In the genomic region with DNA sequence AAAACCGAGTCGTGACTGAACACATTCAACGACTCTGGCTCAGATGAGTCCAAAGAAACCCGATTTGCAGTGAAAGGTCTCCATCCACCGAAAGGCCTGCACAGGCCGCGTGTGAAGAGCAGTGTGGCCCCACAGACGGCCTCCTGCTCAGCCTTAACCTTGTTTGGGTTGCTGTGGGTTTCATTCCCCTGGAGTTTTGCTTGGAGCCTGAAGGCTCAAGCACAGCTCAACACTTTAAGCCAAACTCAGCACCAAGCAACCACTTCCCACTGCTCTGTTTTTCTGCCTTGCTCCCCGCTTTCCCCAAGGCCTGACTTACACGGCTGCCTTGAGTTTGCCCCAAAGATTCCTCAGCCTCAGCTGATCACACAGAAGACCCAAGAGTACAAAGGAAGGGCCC, we compare ENCODE assay signal across 24 cellular contexts.
DNase-seq lines count a peak whose midpoint lies in the region; ATAC-seq, FAIRE-seq and TF ChIP-seq lines count a peak whose summit lies in the region.
"Had no signal": no experiment of that assay in that cellular context is flagged by ENCODE, and none has a peak within 500 bp of the region (broad histone marks: within the 10 kb centered on the region; RNA-seq: fewer than 3 reads in every experiment).

No MANE protein-coding gene starts in this region.

- CTCF ChIA-PET in H1 (lab: Charles Lee; ENCODE audit: partially characterized antibody) = interaction anchor here (0.6 to 1.3 kb wide), 5 partner anchors 11 to 192 kb away, joined by 3 to 4 read pairs (median 3); no protein-coding TSS in a partner anchor

- H3K27me3 ChIP-seq in HUES48 (ENCODE audit: control insufficient read depth, insufficient read depth, low read length) (no peaks in the 10 kb centered on the region), H1 (replicated peaks in 1 of 4; ENCODE audit: control insufficient read depth in 3 of 4, extremely low read depth in 1 of 4, insufficient read depth in 3 of 4, low read length in 3 of 4) (no peaks in the 10 kb centered on the region), smooth muscle cell (ENCODE audit: low read depth) (no peaks in the 10 kb centered on the region)
- H3K27me3 ChIP-seq: breast epithelium, tibial nerve had no signal

- H4K20me1 ChIP-seq in H1 (replicated peaks in 1 of 2; ENCODE audit: control insufficient read depth in 1 of 2, insufficient read depth in 2 of 2, low read length in 2 of 2) = no peaks in the 10 kb centered on the region
- no peaks in the 10 kb centered on the region for H4K20me1 ChIP-seq in smooth muscle cell (ENCODE audit: low read depth)

- H3K9ac ChIP-seq in HUES48 (ENCODE audit: low read depth, low read length) (no peak overlapping the region), H1 (replicated peaks in 1 of 4; ENCODE audit: extremely low read depth in 1 of 4, low read depth in 3 of 4, low read length in 3 of 4) (no peak overlapping the region; a peak in 1 of 7 replicates), smooth muscle cell (ENCODE audit: low read depth) (no peak overlapping the region)
- H3K9ac ChIP-seq: parathyroid adenoma had no signal

- H2BK12ac ChIP-seq in H1 (ENCODE audit: low read depth, low read length) = 0 out of 2 replicates have a peak overlapping the region, but pooled peaks have one; percentile 43

- 94% methylated on average over 10 of the region's 10 CpGs; no CpG with 5 or more reads in 1 of the 2 experiments for WGBS in H1 (ENCODE audit: extremely low coverage in 1 of 2, insufficient coverage in 1 of 2, insufficient read length in 1 of 2, insufficient replicate concordance in 2 of 2, low coverage in 1 of 2, low lambda C conversion rate in 2 of 2, missing lambda C conversion rate in 1 of 2), 2 experiments
- 79% methylated on average over 10 of the region's 10 CpGs for WGBS in smooth muscle cell (ENCODE audit: low lambda C conversion rate)

- TF ChIP-seq EP300 in H1 (IDR thresholded peaks at IDR 0.05; ENCODE audit: borderline replicate concordance in 1 of 2, low read depth in 2 of 2, low read length in 2 of 2) = no peak

- no peak for DNase-seq in H1 (ENCODE audit: low read depth in 1 of 2, low spot score in 2 of 2)
- DNase-seq in smooth muscle cell (lab: John Stamatoyannopoulos, UW; ENCODE audit: unreplicated experiment) = no peak
- no peak for DNase-seq in HT-29 (ENCODE audit: low spot score)
- no peak for DNase-seq in effector CD8-positive, alpha-beta T cell (lab: John Stamatoyannopoulos, UW)
- DNase-seq: activated CD8-positive, alpha-beta T cell treated with anti-CD3 and anti-CD28 coated beads, Interleukin-2, amount 10 ng/mL, durations not matched to agents 7 days and 5 days; activated naive CD8-positive, alpha-beta T cell treated with anti-CD3 and anti-CD28 coated beads for 36 hours; activated T-cell treated with anti-CD3 and anti-CD28 coated beads, Interleukin-2, amount 50 U/mL, for 72 hours; GF-D8; mucosa of descending colon; NCI-H1105 treated with DMSO at 0.1 percent for 48 hours; NCI-H526 treated with DMSO at 0.1 percent for 48 hours; SIG-M5; spleen; stimulated activated CD8-positive, alpha-beta memory T cell treated with anti-CD3 and anti-CD28 coated beads, Interleukin-4, amount 100 ng/mL, for 48 hours had no signal

- H3K23me2 ChIP-seq in H1 (ENCODE audit: low read depth, low read length) = no peaks in the 10 kb centered on the region

- H2AFZ ChIP-seq in H1 (ENCODE audit: low read length) = peak overlapping the region; percentile 67
- H2AFZ ChIP-seq in smooth muscle cell (ENCODE audit: low read depth) = no peak overlapping the region
- H2AFZ ChIP-seq: parathyroid adenoma had no signal

- no peak overlapping the region for H2BK5ac ChIP-seq in H1 (ENCODE audit: low read depth, low read length)

- TF ChIP-seq CTCF in H1 (IDR thresholded peaks at IDR 0.05; ENCODE audit: control extremely low read depth in 1 of 3, insufficient read depth in 1 of 3, low read depth in 1 of 3, low read length in 3 of 3) (no peak), nephron (IDR thresholded peaks at IDR 0.05; ENCODE audit: unreplicated experiment in 3 of 3) (no peak), smooth muscle cell (IDR thresholded peaks at IDR 0.05; ENCODE audit: borderline replicate concordance, insufficient read depth, poor library complexity, severe bottlenecking) (no peak)

- POLR2A ChIA-PET in H1 (lab: Charles Lee; ENCODE audit: partially characterized antibody) = no interaction called here

- no peak overlapping the region for H2BK15ac ChIP-seq in H1 (ENCODE audit: low read length)

- no peak overlapping the region for H3K4me3 ChIP-seq in HUES48 (ENCODE audit: low read depth, low read length)
- no peak overlapping the region for H3K4me3 ChIP-seq in H1 (ENCODE audit: extremely low read depth in 1 of 4, insufficient read depth in 2 of 4, low read depth in 3 of 4, low read length in 4 of 4)
- no peak overlapping the region for H3K4me3 ChIP-seq in smooth muscle cell
- H3K4me3 ChIP-seq: breast epithelium, mucosa of descending colon, spleen, tibial nerve had no signal

- TF ChIP-seq RAD21 in H1 (IDR thresholded peaks at IDR 0.05 in 1 of 2, conservative IDR thresholded peaks at IDR 0.05 in 1 of 2; ENCODE audit: low read depth in 2 of 2, low read length in 2 of 2) = no peak

- no peak overlapping the region for H3K4ac ChIP-seq in H1 (replicated peaks; ENCODE audit: insufficient read length, low read depth, low read length)

- H3K27ac ChIP-seq in HUES48 (ENCODE audit: low read depth, low read length) (peak overlapping the region; percentile 66), H1 (ENCODE audit: low read depth, low read length) (no peak overlapping the region), smooth muscle cell (ENCODE audit: low read depth) (peak overlapping the region; percentile 72)
- H3K27ac ChIP-seq: breast epithelium, parathyroid adenoma, spleen, VCaP had no signal

- TF ChIP-seq POLR2A in H1 (IDR thresholded peaks at IDR 0.05; ENCODE audit: control extremely low read depth in 1 of 2, low read depth in 2 of 2, low read length in 2 of 2) = no peak

- H3K36me3 ChIP-seq in HUES48 (ENCODE audit: control insufficient read depth, insufficient read depth, low read length) (no peaks in the 10 kb centered on the region), H1 (ENCODE audit: control insufficient read depth in 2 of 4, insufficient read depth in 4 of 4, low read length in 3 of 4) (no peaks in the 10 kb centered on the region; a peak in 1 of 8 replicates), smooth muscle cell (ENCODE audit: low read depth) (no peaks in the 10 kb centered on the region)
- H3K36me3 ChIP-seq: breast epithelium, spleen, tibial nerve had no signal

- ATAC-seq in GM19452 (IDR thresholded peaks at IDR 0.05; ENCODE audit: unreplicated experiment) (no peak), HG03175 (IDR thresholded peaks at IDR 0.05; ENCODE audit: unreplicated experiment) (no peak)
- ATAC-seq: activated CD8-positive, alpha-beta T cell treated with anti-CD3 and anti-CD28 coated beads, Interleukin-2, amount 10 ng/mL, durations not matched to agents 7 days and 5 days; activated T-cell treated with anti-CD3 and anti-CD28 coated beads, Interleukin-2, amount 50 U/mL, for 72 hours; left colon; mucosa of descending colon had no signal

- H2BK20ac ChIP-seq in H1 (ENCODE audit: low read length) = no peak overlapping the region

- H3K18ac ChIP-seq in H1 (ENCODE audit: extremely low read depth, low read length) = peak overlapping the region; percentile 43; the same call in 1 of the 2 replicates

- H3K23ac ChIP-seq in H1 (ENCODE audit: insufficient read length) = no peak overlapping the region

- H4K5ac ChIP-seq in H1 (ENCODE audit: insufficient read length, low read depth, low read length) = no peak overlapping the region

- no peak overlapping the region for H3K4me3 Mint-ChIP-seq in nephron
- H3K4me3 Mint-ChIP-seq: activated CD8-positive, alpha-beta T cell treated with anti-CD3 and anti-CD28 coated beads, Interleukin-2, amount 10 ng/mL, durations not matched to agents 7 days and 5 days; activated naive CD8-positive, alpha-beta T cell treated with anti-CD3 and anti-CD28 coated beads for 36 hours; activated T-cell treated with anti-CD3 and anti-CD28 coated beads, Interleukin-2, amount 50 U/mL, for 72 hours had no signal

- H3K9me3 ChIP-seq in HUES48 (ENCODE audit: control insufficient read depth, insufficient read depth, low read length) (no peaks in the 10 kb centered on the region), H1 (ENCODE audit: insufficient read depth in 2 of 2, low read depth in 1 of 2, low read length in 1 of 2) (no peaks in the 10 kb centered on the region), smooth muscle cell (replicated peaks; ENCODE audit: low read depth) (no peaks in the 10 kb centered on the region)
- H3K9me3 ChIP-seq: breast epithelium, mucosa of descending colon, spleen, tibial nerve had no signal

- H4K91ac ChIP-seq in H1 (replicated peaks; ENCODE audit: insufficient read length, low read length) = peak overlapping the region; percentile 9

- H3K79me2 ChIP-seq in H1 (ENCODE audit: control insufficient read depth in 1 of 2, insufficient read depth in 2 of 2, low read length in 2 of 2) = no peaks in the 10 kb centered on the region
- H3K79me2 ChIP-seq in smooth muscle cell (ENCODE audit: low read depth) = no peaks in the 10 kb centered on the region
- H3K79me2 ChIP-seq: parathyroid adenoma had no signal

- H3K36me3 Mint-ChIP-seq in nephron (ENCODE audit: low read depth) = no peaks in the 10 kb centered on the region
- H3K36me3 Mint-ChIP-seq: activated naive CD8-positive, alpha-beta T cell treated with anti-CD3 and anti-CD28 coated beads for 36 hours had no signal

- H3K56ac ChIP-seq in H1 (replicated peaks; ENCODE audit: insufficient read length, low read depth, low read length) = no peak overlapping the region

- peak overlapping the region; percentile 40 to 88 (median 83) for H3K27ac Mint-ChIP-seq in nephron
- H3K27ac Mint-ChIP-seq: activated CD8-positive, alpha-beta T cell treated with anti-CD3 and anti-CD28 coated beads, Interleukin-2, amount 10 ng/mL, durations not matched to agents 7 days and 5 days; activated naive CD8-positive, alpha-beta T cell treated with anti-CD3 and anti-CD28 coated beads for 36 hours; activated T-cell treated with anti-CD3 and anti-CD28 coated beads, Interleukin-2, amount 50 U/mL, for 72 hours had no signal

- H4K8ac ChIP-seq in H1 (ENCODE audit: extremely low read depth, insufficient read depth, low read length) = no peak overlapping the region; the same call in 1 of the 2 replicates

- no peak overlapping the region for H2AK5ac ChIP-seq in H1 (ENCODE audit: low read depth, low read length)

- H3F3A ChIP-seq in smooth muscle cell (ENCODE audit: low read depth) = no peaks in the 10 kb centered on the region

- no peak for FAIRE-seq in H1 (lab: Jason Lieb, UNC)
- FAIRE-seq: GM12891 had no signal

- H3K4me2 ChIP-seq in H1 (ENCODE audit: insufficient read depth in 1 of 2, low read depth in 2 of 2, low read length in 2 of 2) (no peak overlapping the region), smooth muscle cell (peak overlapping the region; percentile 6)

- no peak overlapping the region for H3K14ac ChIP-seq in H1 (ENCODE audit: insufficient read length)

- no peaks in the 10 kb centered on the region for H3K9me3 Mint-ChIP-seq in nephron
- H3K9me3 Mint-ChIP-seq: activated naive CD8-positive, alpha-beta T cell treated with anti-CD3 and anti-CD28 coated beads for 36 hours; activated T-cell treated with anti-CD3 and anti-CD28 coated beads, Interleukin-2, amount 50 U/mL, for 72 hours had no signal

- peaks cover 3% of the 10 kb centered on the region for H3K27me3 Mint-ChIP-seq in nephron (ENCODE audit: low read depth)
- H3K27me3 Mint-ChIP-seq: activated naive CD8-positive, alpha-beta T cell treated with anti-CD3 and anti-CD28 coated beads for 36 hours had no signal

- H3K4me1 ChIP-seq in HUES48 (ENCODE audit: control insufficient read depth, insufficient read depth, low read length) = peaks cover 25% of the 10 kb centered on the region
- peaks cover 0 to 4% (median 1%) of the 10 kb centered on the region in 4 experiments; a peak in 3 of 7 replicates for H3K4me1 ChIP-seq in H1 (replicated peaks in 1 of 4; ENCODE audit: control insufficient read depth in 3 of 4, insufficient read depth in 4 of 4, low read length in 3 of 4)
- peaks cover 43% of the 10 kb centered on the region for H3K4me1 ChIP-seq in smooth muscle cell (ENCODE audit: low read depth)
- H3K4me1 ChIP-seq: breast epithelium, parathyroid adenoma, spleen had no signal

- H3K79me1 ChIP-seq in H1 (ENCODE audit: low read depth, low read length) = no peaks in the 10 kb centered on the region

- peaks cover 68% of the 10 kb centered on the region for H3K4me1 Mint-ChIP-seq in nephron
- H3K4me1 Mint-ChIP-seq: activated naive CD8-positive, alpha-beta T cell treated with anti-CD3 and anti-CD28 coated beads for 36 hours had no signal

- no peak overlapping the region for H2BK120ac ChIP-seq in H1 (replicated peaks; ENCODE audit: low read depth, low read length)
